In the genomic region with DNA sequence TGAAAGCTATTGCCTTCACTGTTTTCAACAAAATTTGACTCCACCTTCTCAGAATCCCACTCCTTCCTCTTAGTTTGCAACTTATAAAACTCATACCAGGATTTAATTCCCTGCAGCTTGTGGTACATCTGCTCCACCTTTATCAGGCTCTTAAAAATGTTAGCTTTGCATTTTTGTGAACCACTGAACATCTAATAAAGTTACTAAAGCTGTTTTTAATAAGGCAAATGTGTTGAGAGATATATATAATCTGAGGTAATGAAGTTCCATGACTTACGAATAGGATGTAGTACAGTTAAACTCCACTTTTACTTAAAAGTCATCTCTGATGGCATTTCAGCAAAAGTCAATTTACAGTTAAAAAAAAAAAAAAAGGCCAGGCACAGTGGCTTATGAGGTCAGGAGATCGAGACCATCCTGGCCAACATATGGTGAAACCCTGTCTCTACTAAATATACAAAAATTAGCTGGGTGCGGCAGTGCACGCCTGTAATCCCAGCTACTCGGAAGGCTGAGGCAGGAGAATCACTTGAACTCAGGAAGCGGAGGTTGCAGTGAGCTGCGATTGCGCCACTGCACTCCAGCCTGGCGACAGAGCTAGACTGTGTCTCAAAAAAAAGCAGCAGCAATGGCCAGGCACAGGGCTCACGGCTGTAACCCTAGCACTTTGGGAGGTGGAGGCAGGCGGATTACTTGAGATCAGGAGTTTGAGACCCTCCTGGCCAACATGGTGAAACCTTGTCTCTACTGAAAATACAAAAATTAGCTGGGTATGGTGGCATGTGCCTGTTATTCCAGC, we compare ENCODE assay signal across 2 cellular contexts.
TF ChIP-seq lines count a peak whose summit lies in the region.

No MANE protein-coding gene starts in this region.

TF ChIP-seq in K562, 482 proteins besides CTCF, POLR2A, EP300 and RAD21:
- TF ChIP-seq CEBPG (CRISPR knock-in tag; IDR thresholded peaks at IDR 0.05) (peak; percentile 66), CEBPG (tag; conservative IDR thresholded peaks at IDR 0.05 in 1 of 2, IDR thresholded peaks at IDR 0.05 in 1 of 2) (peak in 1 of 2 experiments; percentile 41; a peak in 1 of 4 replicates), CEBPB (tag; IDR thresholded peaks at IDR 0.05) (peak; percentile 91), ZNF586 (CRISPR knock-in tag; conservative IDR thresholded peaks at IDR 0.05) (no peak), C11orf30 (IDR thresholded peaks at IDR 0.05; ENCODE audit: low read depth) (peak; percentile 7; the same call in 1 of the 2 replicates), ZNF780A (CRISPR knock-in tag; IDR thresholded peaks at IDR 0.05) (no peak), ZNF140 (CRISPR knock-in tag; IDR thresholded peaks at IDR 0.05) (no peak)
- TF ChIP-seq, protein P1, sequence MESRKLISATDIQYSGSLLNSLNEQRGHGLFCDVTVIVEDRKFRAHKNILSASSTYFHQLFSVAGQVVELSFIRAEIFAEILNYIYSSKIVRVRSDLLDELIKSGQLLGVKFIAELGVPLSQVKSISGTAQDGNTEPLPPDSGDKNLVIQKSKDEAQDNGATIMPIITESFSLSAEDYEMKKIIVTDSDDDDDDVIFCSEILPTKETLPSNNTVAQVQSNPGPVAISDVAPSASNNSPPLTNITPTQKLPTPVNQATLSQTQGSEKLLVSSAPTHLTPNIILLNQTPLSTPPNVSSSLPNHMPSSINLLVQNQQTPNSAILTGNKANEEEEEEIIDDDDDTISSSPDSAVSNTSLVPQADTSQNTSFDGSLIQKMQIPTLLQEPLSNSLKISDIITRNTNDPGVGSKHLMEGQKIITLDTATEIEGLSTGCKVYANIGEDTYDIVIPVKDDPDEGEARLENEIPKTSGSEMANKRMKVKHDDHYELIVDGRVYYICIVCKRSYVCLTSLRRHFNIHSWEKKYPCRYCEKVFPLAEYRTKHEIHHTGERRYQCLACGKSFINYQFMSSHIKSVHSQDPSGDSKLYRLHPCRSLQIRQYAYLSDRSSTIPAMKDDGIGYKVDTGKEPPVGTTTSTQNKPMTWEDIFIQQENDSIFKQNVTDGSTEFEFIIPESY (CRISPR knock-in tag; IDR thresholded peaks at IDR 0.05) = peak; percentile 57; the same call in 1 of the 2 replicates

TF ChIP-seq in HepG2, 621 proteins besides CTCF, POLR2A, EP300 and RAD21:
- TF ChIP-seq ZNF558 (CRISPR knock-in tag; IDR thresholded peaks at IDR 0.05; ENCODE audit: borderline replicate concordance) (no peak), ZNF569 (CRISPR knock-in tag; IDR thresholded peaks at IDR 0.05; ENCODE audit: borderline replicate concordance) (no peak), MTA1 (CRISPR knock-in tag; IDR thresholded peaks at IDR 0.05; ENCODE audit: borderline replicate concordance) (peak; percentile 39; the same call in 1 of the 2 replicates), MAFK (conservative IDR thresholded peaks at IDR 0.05 in 1 of 2, IDR thresholded peaks at IDR 0.05 in 1 of 2; ENCODE audit: low read length in 2 of 2) (0 out of 4 replicates have a peak, but pooled peaks of 1 of the 2 experiments have one; percentile 12), ZNF652 (CRISPR knock-in tag; IDR thresholded peaks at IDR 0.05; ENCODE audit: borderline replicate concordance, low read depth) (no peak), CEBPB (IDR thresholded peaks at IDR 0.05; ENCODE audit: borderline replicate concordance, low read depth, low read length) (peak; percentile 52; the same call in 1 of the 2 replicates), ZSCAN29 (CRISPR knock-in tag; conservative IDR thresholded peaks at IDR 0.05) (no peak), ZBTB38 (CRISPR knock-in tag; IDR thresholded peaks at IDR 0.05) (0 out of 2 replicates have a peak, but pooled peaks have one; percentile 25), ZMYM2 (CRISPR knock-in tag; IDR thresholded peaks at IDR 0.05) (no peak), ZNF24 (IDR thresholded peaks at IDR 0.05) (no peak), FOXA3 (CRISPR knock-in tag; IDR thresholded peaks at IDR 0.05) (no peak), MTF2 (CRISPR knock-in tag; IDR thresholded peaks at IDR 0.05; ENCODE audit: borderline replicate concordance) (no peak), FOXO1 (CRISPR knock-in tag; IDR thresholded peaks at IDR 0.05) (no peak), CEBPG (CRISPR knock-in tag; IDR thresholded peaks at IDR 0.05) (peak; percentile 74)
- TF ChIP-seq, protein P2, sequence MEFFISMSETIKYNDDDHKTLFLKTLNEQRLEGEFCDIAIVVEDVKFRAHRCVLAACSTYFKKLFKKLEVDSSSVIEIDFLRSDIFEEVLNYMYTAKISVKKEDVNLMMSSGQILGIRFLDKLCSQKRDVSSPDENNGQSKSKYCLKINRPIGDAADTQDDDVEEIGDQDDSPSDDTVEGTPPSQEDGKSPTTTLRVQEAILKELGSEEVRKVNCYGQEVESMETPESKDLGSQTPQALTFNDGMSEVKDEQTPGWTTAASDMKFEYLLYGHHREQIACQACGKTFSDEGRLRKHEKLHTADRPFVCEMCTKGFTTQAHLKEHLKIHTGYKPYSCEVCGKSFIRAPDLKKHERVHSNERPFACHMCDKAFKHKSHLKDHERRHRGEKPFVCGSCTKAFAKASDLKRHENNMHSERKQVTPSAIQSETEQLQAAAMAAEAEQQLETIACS (CRISPR knock-in tag; IDR thresholded peaks at IDR 0.05) = no peak
- TF ChIP-seq, protein P3, sequence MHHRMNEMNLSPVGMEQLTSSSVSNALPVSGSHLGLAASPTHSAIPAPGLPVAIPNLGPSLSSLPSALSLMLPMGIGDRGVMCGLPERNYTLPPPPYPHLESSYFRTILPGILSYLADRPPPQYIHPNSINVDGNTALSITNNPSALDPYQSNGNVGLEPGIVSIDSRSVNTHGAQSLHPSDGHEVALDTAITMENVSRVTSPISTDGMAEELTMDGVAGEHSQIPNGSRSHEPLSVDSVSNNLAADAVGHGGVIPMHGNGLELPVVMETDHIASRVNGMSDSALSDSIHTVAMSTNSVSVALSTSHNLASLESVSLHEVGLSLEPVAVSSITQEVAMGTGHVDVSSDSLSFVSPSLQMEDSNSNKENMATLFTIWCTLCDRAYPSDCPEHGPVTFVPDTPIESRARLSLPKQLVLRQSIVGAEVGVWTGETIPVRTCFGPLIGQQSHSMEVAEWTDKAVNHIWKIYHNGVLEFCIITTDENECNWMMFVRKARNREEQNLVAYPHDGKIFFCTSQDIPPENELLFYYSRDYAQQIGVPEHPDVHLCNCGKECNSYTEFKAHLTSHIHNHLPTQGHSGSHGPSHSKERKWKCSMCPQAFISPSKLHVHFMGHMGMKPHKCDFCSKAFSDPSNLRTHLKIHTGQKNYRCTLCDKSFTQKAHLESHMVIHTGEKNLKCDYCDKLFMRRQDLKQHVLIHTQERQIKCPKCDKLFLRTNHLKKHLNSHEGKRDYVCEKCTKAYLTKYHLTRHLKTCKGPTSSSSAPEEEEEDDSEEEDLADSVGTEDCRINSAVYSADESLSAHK (CRISPR knock-in tag; IDR thresholded peaks at IDR 0.05; ENCODE audit: borderline replicate concordance) = no peak
- TF ChIP-seq, protein P4, sequence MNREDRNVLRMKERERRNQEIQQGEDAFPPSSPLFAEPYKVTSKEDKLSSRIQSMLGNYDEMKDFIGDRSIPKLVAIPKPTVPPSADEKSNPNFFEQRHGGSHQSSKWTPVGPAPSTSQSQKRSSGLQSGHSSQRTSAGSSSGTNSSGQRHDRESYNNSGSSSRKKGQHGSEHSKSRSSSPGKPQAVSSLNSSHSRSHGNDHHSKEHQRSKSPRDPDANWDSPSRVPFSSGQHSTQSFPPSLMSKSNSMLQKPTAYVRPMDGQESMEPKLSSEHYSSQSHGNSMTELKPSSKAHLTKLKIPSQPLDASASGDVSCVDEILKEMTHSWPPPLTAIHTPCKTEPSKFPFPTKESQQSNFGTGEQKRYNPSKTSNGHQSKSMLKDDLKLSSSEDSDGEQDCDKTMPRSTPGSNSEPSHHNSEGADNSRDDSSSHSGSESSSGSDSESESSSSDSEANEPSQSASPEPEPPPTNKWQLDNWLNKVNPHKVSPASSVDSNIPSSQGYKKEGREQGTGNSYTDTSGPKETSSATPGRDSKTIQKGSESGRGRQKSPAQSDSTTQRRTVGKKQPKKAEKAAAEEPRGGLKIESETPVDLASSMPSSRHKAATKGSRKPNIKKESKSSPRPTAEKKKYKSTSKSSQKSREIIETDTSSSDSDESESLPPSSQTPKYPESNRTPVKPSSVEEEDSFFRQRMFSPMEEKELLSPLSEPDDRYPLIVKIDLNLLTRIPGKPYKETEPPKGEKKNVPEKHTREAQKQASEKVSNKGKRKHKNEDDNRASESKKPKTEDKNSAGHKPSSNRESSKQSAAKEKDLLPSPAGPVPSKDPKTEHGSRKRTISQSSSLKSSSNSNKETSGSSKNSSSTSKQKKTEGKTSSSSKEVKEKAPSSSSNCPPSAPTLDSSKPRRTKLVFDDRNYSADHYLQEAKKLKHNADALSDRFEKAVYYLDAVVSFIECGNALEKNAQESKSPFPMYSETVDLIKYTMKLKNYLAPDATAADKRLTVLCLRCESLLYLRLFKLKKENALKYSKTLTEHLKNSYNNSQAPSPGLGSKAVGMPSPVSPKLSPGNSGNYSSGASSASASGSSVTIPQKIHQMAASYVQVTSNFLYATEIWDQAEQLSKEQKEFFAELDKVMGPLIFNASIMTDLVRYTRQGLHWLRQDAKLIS (CRISPR knock-in tag; IDR thresholded peaks at IDR 0.05) = no peak
- TF ChIP-seq, protein P5, sequence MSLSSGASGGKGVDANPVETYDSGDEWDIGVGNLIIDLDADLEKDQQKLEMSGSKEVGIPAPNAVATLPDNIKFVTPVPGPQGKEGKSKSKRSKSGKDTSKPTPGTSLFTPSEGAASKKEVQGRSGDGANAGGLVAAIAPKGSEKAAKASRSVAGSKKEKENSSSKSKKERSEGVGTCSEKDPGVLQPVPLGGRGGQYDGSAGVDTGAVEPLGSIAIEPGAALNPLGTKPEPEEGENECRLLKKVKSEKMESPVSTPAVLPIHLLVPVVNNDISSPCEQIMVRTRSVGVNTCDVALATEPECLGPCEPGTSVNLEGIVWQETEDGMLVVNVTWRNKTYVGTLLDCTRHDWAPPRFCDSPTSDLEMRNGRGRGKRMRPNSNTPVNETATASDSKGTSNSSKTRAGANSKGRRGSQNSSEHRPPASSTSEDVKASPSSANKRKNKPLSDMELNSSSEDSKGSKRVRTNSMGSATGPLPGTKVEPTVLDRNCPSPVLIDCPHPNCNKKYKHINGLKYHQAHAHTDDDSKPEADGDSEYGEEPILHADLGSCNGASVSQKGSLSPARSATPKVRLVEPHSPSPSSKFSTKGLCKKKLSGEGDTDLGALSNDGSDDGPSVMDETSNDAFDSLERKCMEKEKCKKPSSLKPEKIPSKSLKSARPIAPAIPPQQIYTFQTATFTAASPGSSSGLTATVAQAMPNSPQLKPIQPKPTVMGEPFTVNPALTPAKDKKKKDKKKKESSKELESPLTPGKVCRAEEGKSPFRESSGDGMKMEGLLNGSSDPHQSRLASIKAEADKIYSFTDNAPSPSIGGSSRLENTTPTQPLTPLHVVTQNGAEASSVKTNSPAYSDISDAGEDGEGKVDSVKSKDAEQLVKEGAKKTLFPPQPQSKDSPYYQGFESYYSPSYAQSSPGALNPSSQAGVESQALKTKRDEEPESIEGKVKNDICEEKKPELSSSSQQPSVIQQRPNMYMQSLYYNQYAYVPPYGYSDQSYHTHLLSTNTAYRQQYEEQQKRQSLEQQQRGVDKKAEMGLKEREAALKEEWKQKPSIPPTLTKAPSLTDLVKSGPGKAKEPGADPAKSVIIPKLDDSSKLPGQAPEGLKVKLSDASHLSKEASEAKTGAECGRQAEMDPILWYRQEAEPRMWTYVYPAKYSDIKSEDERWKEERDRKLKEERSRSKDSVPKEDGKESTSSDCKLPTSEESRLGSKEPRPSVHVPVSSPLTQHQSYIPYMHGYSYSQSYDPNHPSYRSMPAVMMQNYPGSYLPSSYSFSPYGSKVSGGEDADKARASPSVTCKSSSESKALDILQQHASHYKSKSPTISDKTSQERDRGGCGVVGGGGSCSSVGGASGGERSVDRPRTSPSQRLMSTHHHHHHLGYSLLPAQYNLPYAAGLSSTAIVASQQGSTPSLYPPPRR (CRISPR knock-in tag; IDR thresholded peaks at IDR 0.05; ENCODE audit: borderline replicate concordance) = no peak
- TF ChIP-seq, protein P6, sequence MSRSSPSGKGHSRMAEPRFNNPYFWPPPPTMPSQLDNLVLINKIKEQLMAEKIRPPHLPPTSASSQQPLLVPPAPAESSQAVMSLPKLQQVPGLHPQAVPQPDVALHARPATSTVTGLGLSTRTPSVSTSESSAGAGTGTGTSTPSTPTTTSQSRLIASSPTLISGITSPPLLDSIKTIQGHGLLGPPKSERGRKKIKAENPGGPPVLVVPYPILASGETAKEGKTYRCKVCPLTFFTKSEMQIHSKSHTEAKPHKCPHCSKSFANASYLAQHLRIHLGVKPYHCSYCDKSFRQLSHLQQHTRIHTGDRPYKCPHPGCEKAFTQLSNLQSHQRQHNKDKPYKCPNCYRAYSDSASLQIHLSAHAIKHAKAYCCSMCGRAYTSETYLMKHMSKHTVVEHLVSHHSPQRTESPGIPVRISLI (CRISPR knock-in tag; IDR thresholded peaks at IDR 0.05; ENCODE audit: borderline replicate concordance) = 0 out of 2 replicates have a peak, but pooled peaks have one; percentile 23
- TF ChIP-seq, protein P7, sequence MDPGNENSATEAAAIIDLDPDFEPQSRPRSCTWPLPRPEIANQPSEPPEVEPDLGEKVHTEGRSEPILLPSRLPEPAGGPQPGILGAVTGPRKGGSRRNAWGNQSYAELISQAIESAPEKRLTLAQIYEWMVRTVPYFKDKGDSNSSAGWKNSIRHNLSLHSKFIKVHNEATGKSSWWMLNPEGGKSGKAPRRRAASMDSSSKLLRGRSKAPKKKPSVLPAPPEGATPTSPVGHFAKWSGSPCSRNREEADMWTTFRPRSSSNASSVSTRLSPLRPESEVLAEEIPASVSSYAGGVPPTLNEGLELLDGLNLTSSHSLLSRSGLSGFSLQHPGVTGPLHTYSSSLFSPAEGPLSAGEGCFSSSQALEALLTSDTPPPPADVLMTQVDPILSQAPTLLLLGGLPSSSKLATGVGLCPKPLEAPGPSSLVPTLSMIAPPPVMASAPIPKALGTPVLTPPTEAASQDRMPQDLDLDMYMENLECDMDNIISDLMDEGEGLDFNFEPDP (CRISPR knock-in tag; conservative IDR thresholded peaks at IDR 0.05) = 0 out of 2 replicates have a peak, but pooled peaks have one; percentile 23
- TF ChIP-seq, protein P1 (CRISPR knock-in tag; IDR thresholded peaks at IDR 0.05) = peak; percentile 71
